Comparison of ENCODE assay signal across 7 cellular contexts in genomic region chr5:152187668-152188067, GRCh38.
"Had no signal": no experiment of that assay in that cellular context is flagged by ENCODE, and none has a peak within 500 bp of the region (broad histone marks: within the 10 kb centered on the region; RNA-seq: fewer than 3 reads in every experiment).

No MANE protein-coding gene starts in this region.

- FAIRE-seq: H1, H54, HepG2 had no signal

- ATAC-seq: GM23338, HepG2 had no signal

- H3K4me3 ChIP-seq: GM23338 had no signal

- H3K27ac ChIP-seq: HL-60 had no signal

- DNase-seq: H9, HCEC 1CT had no signal
